In genomic region chr2:235162070-235162469, GRCh38 we compare ENCODE assay signal across 16 cellular contexts.
DNase-seq lines count a peak whose midpoint lies in the region; ATAC-seq and TF ChIP-seq lines count a peak whose summit lies in the region.
"Had no signal": no experiment of that assay in that cellular context is flagged by ENCODE, and none has a peak within 500 bp of the region (broad histone marks: within the 10 kb centered on the region; RNA-seq: fewer than 3 reads in every experiment).

No MANE protein-coding gene starts in this region.

- H3K27me3 Mint-ChIP-seq in activated CD8-positive, alpha-beta T cell treated with anti-CD3 and anti-CD28 coated beads for 36 hours: peaks cover 21% of the 10 kb centered on the region
- H3K27me3 Mint-ChIP-seq in activated CD8-positive, alpha-beta T cell treated with anti-CD3 and anti-CD28 coated beads, Interleukin-2, amount 10 ng/mL, durations not matched to agents 7 days and 5 days (ENCODE audit: low read depth): no peaks in the 10 kb centered on the region
- H3K27me3 Mint-ChIP-seq in Caco-2 (ENCODE audit: insufficient read depth, unreplicated experiment): no peaks in the 10 kb centered on the region

- no peaks in the 10 kb centered on the region for H3K36me3 ChIP-seq in Caco-2 (ENCODE audit: control insufficient read depth, insufficient read depth, low read length)
- H3K36me3 ChIP-seq: Peyer's patch had no signal

- no peak overlapping the region for H3K4me3 Mint-ChIP-seq in activated CD8-positive, alpha-beta T cell treated with anti-CD3 and anti-CD28 coated beads for 36 hours
- H3K4me3 Mint-ChIP-seq in activated CD8-positive, alpha-beta T cell treated with anti-CD3 and anti-CD28 coated beads, Interleukin-2, amount 10 ng/mL, durations not matched to agents 7 days and 5 days: no peak overlapping the region
- H3K4me3 Mint-ChIP-seq in Caco-2 (ENCODE audit: unreplicated experiment): no peak overlapping the region
- H3K4me3 Mint-ChIP-seq: B cell; CD4-positive, alpha-beta memory T cell had no signal

- no peaks in the 10 kb centered on the region for H3K4me1 Mint-ChIP-seq in activated CD8-positive, alpha-beta T cell treated with anti-CD3 and anti-CD28 coated beads for 36 hours (ENCODE audit: low read depth)
- no peaks in the 10 kb centered on the region for H3K4me1 Mint-ChIP-seq in activated CD8-positive, alpha-beta T cell treated with anti-CD3 and anti-CD28 coated beads, Interleukin-2, amount 10 ng/mL, durations not matched to agents 7 days and 5 days (ENCODE audit: low read depth)
- no peaks in the 10 kb centered on the region for H3K4me1 Mint-ChIP-seq in Caco-2 (ENCODE audit: low read depth, unreplicated experiment)
- H3K4me1 Mint-ChIP-seq: B cell; CD4-positive, alpha-beta memory T cell had no signal

- no TSS peak for BruUV-seq in Caco-2 (replicated peaks; lab: Mats Ljungman, UMichigan)

- no peaks in the 10 kb centered on the region for H3K4me1 ChIP-seq in Caco-2
- H3K4me1 ChIP-seq: Peyer's patch had no signal

- DNase-seq in activated CD8-positive, alpha-beta T cell treated with anti-CD3 and anti-CD28 coated beads for 36 hours: no peak
- no peak for DNase-seq in activated CD8-positive, alpha-beta T cell treated with anti-CD3 and anti-CD28 coated beads, Interleukin-2, amount 10 ng/mL, durations not matched to agents 7 days and 5 days
- DNase-seq in M059J (ENCODE audit: low read depth): peak; percentile 24
- peak; percentile 17 for DNase-seq in fibroblast of pulmonary artery (ENCODE audit: low read depth)
- no peak for DNase-seq in Caco-2
- no peak for DNase-seq in NK-92 (lab: John Stamatoyannopoulos, UW; ENCODE audit: unreplicated experiment)
- DNase-seq in coronary artery (ENCODE audit: low spot score): no peak
- DNase-seq: CD4-positive, alpha-beta memory T cell; H7; NCI-H1092 treated with DMSO at 0.1 percent for 48 hours; NCI-H187; NCI-H446; NCI-H82; Peyer's patch; SHP77 had no signal

- ATAC-seq in activated CD8-positive, alpha-beta T cell treated with anti-CD3 and anti-CD28 coated beads for 36 hours: peak; percentile 45
- no peak for ATAC-seq in activated CD8-positive, alpha-beta T cell treated with anti-CD3 and anti-CD28 coated beads, Interleukin-2, amount 10 ng/mL, durations not matched to agents 7 days and 5 days

- no peaks in the 10 kb centered on the region for H3K9me3 ChIP-seq in Caco-2
- H3K9me3 ChIP-seq: Peyer's patch had no signal

- no peak for TF ChIP-seq CTCF in activated CD8-positive, alpha-beta T cell treated with anti-CD3 and anti-CD28 coated beads for 36 hours (IDR thresholded peaks at IDR 0.05)
- TF ChIP-seq CTCF in fibroblast of pulmonary artery (IDR thresholded peaks at IDR 0.05; ENCODE audit: low read length, missing control alignments) (no peak), Caco-2 (IDR thresholded peaks at IDR 0.05; ENCODE audit: insufficient read depth in 1 of 2, low read depth in 1 of 2, low read length in 1 of 2, severe bottlenecking in 1 of 2, unreplicated experiment in 1 of 2) (no peak), coronary artery (IDR thresholded peaks at IDR 0.05) (no peak)

- no peak overlapping the region for H3K27ac Mint-ChIP-seq in activated CD8-positive, alpha-beta T cell treated with anti-CD3 and anti-CD28 coated beads for 36 hours
- H3K27ac Mint-ChIP-seq in activated CD8-positive, alpha-beta T cell treated with anti-CD3 and anti-CD28 coated beads, Interleukin-2, amount 10 ng/mL, durations not matched to agents 7 days and 5 days: no peak overlapping the region
- H3K27ac Mint-ChIP-seq in Caco-2 (ENCODE audit: unreplicated experiment): no peak overlapping the region
- H3K27ac Mint-ChIP-seq: B cell; CD4-positive, alpha-beta memory T cell had no signal

- CTCF ChIA-PET in activated CD8-positive, alpha-beta T cell treated with anti-CD3 and anti-CD28 coated beads for 36 hours (lab: Charles Lee): no interaction called here
- CTCF ChIA-PET in activated CD8-positive, alpha-beta T cell treated with anti-CD3 and anti-CD28 coated beads, Interleukin-2, amount 10 ng/mL, durations not matched to agents 7 days and 5 days (lab: Charles Lee): no interaction called here
- CTCF ChIA-PET in Caco-2 (lab: Charles Lee): no interaction called here

- POLR2A ChIA-PET in activated CD8-positive, alpha-beta T cell treated with anti-CD3 and anti-CD28 coated beads for 36 hours (lab: Charles Lee): no interaction called here
- POLR2A ChIA-PET in activated CD8-positive, alpha-beta T cell treated with anti-CD3 and anti-CD28 coated beads, Interleukin-2, amount 10 ng/mL, durations not matched to agents 7 days and 5 days (lab: Charles Lee): no interaction called here
- POLR2A ChIA-PET in Caco-2 (lab: Charles Lee): no interaction called here

- H3K4me3 ChIP-seq in fibroblast of pulmonary artery (replicated peaks; ENCODE audit: low read depth, low read length): no peak overlapping the region
- no peak overlapping the region for H3K4me3 ChIP-seq in Caco-2 (ENCODE audit: low read depth, low read length)
- H3K4me3 ChIP-seq in coronary artery: no peak overlapping the region
- H3K4me3 ChIP-seq: Peyer's patch had no signal

- H3K27me3 ChIP-seq in Caco-2 (replicated peaks; ENCODE audit: control insufficient read depth, insufficient read depth, low read length): no peaks in the 10 kb centered on the region
- H3K27me3 ChIP-seq: Peyer's patch had no signal

- no peak overlapping the region for H3K27ac ChIP-seq in coronary artery
- H3K27ac ChIP-seq: Peyer's patch had no signal

- no peaks in the 10 kb centered on the region for H3K9me3 Mint-ChIP-seq in activated CD8-positive, alpha-beta T cell treated with anti-CD3 and anti-CD28 coated beads for 36 hours
- no peaks in the 10 kb centered on the region for H3K9me3 Mint-ChIP-seq in activated CD8-positive, alpha-beta T cell treated with anti-CD3 and anti-CD28 coated beads, Interleukin-2, amount 10 ng/mL, durations not matched to agents 7 days and 5 days (ENCODE audit: insufficient read depth)
- H3K9me3 Mint-ChIP-seq in Caco-2 (ENCODE audit: unreplicated experiment): peaks cover 11% of the 10 kb centered on the region
- H3K9me3 Mint-ChIP-seq: CD4-positive, alpha-beta memory T cell had no signal

- H3K36me3 Mint-ChIP-seq in activated CD8-positive, alpha-beta T cell treated with anti-CD3 and anti-CD28 coated beads for 36 hours (ENCODE audit: low read depth): no peaks in the 10 kb centered on the region
- H3K36me3 Mint-ChIP-seq in activated CD8-positive, alpha-beta T cell treated with anti-CD3 and anti-CD28 coated beads, Interleukin-2, amount 10 ng/mL, durations not matched to agents 7 days and 5 days (ENCODE audit: low read depth): no peaks in the 10 kb centered on the region
- no peaks in the 10 kb centered on the region for H3K36me3 Mint-ChIP-seq in Caco-2 (ENCODE audit: insufficient read depth, unreplicated experiment)
- H3K36me3 Mint-ChIP-seq: CD4-positive, alpha-beta memory T cell had no signal

- intact Hi-C loops in activated CD8-positive, alpha-beta T cell treated with anti-CD3 and anti-CD28 coated beads for 36 hours (cut with micrococcal nuclease): no loop called here
- intact Hi-C loops in Caco-2 (cut with micrococcal nuclease; ENCODE audit: unreplicated experiment): no loop called here

Comparison
In these comparisons a context has a peak if more than half of its experiments do, and no peak if none do; other contexts are left out.
1. DNase-seq: peak in M059J (single experiment) and fibroblast of pulmonary artery (single experiment); none in activated CD8-positive, alpha-beta T cell treated with anti-CD3 and anti-CD28 coated beads for 36 hours (single experiment), activated CD8-positive, alpha-beta T cell treated with anti-CD3 and anti-CD28 coated beads, Interleukin-2, amount 10 ng/mL, durations not matched to agents 7 days and 5 days (single experiment), Caco-2 (0 of 2), NK-92 (single experiment) and coronary artery (single experiment).